In the genomic region with DNA sequence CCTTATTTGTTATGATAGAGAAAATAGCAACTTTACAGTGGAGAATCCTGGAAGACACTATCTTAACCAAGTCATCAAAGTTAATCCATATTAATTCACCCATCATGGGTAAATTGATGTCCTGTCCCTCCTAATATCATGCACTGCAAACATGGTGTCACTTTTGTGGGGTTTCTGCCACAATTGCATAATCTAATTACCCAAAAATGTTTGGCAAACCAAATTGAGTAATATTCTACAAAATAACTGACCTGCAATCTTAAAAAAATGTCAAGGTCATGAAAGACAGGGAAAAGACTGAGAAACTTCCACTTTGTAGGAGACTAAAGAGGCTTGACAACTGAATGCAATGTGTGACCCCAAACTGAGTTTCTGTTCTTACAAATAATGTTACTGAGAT, we compare ENCODE assay signal across 27 cellular contexts. TPM values are rescaled to one million over a fixed set of nuclear protein-coding genes. Genes with fewer than 3 reads are reported as not detected.
"Had no signal": no experiment of that assay in that cellular context is flagged by ENCODE, and none has a peak within 500 bp of the region (broad histone marks: within the 10 kb centered on the region; RNA-seq: fewer than 3 reads in every experiment).

No MANE protein-coding gene starts in this region.

- ATAC-seq: activated CD8-positive, alpha-beta memory T cell treated with anti-CD3 and anti-CD28 coated beads, Interleukin-2, amount 10 ng/mL, durations not matched to agents 7 days and 5 days; activated T-helper 17 cell treated with anti-CD3 and anti-CD28 coated beads, Interleukin-2, amount 50 U/mL, for 72 hours; Right ventricle myocardium inferior; T-cell had no signal

- H3K9me3 ChIP-seq: MG63 had no signal

- DNase-seq: activated B cell treated with CpG ODN at 0.5 μM for 24 hours; activated CD4-positive, alpha-beta T cell treated with anti-CD3 and anti-CD28 coated beads for 1 hour; activated CD4-positive, alpha-beta T cell treated with anti-CD3 and anti-CD28 coated beads, Interleukin-2, amount 10 ng/mL, durations not matched to agents 24 days and 14 days; activated CD4-positive, alpha-beta T cell treated with anti-CD3 and anti-CD28 coated beads, Interleukin-2, amount 50 U/mL, for 48 hours; activated CD8-positive, alpha-beta memory T cell treated with anti-CD3 and anti-CD28 coated beads, Interleukin-2, amount 10 ng/mL, durations not matched to agents 7 days and 5 days; activated gamma-delta T cell; activated naive CD4-positive, alpha-beta T cell treated with anti-CD3 and anti-CD28 coated beads for 36 hours; activated T-cell treated with anti-CD3 and anti-CD28 coated beads, Interleukin-2, amount 50 U/mL, for 24 hours; amygdala; MG63; NCI-H1092 treated with DMSO at 0.1 percent for 48 hours; NCI-H1417 treated with DMSO at 0.1 percent for 48 hours; NCI-H1694; NCI-H2029; NCI-H2107; NCI-H2171 treated with DMSO at 0.1 percent for 48 hours; NCI-H226; NCI-H510A; NCI-H526 treated with DMSO at 0.1 percent for 48 hours; RPMI8226; T-cell; T-helper 2 cell; T1000 had no signal

- H3K27ac ChIP-seq: SK-N-MC had no signal

- H3K36me3 ChIP-seq: MG63 had no signal

- H3K4me3 ChIP-seq: MG63, SK-N-MC had no signal

- H3K27me3 ChIP-seq: MG63 had no signal

RNA-seq across cellular contexts. Expression of a gene that starts 37.1 kb away (rescaled TPM):
- total RNA-seq: OCI-LY7 had no signal
